ENCODE assay signal across 8 cellular contexts in the genomic region with DNA sequence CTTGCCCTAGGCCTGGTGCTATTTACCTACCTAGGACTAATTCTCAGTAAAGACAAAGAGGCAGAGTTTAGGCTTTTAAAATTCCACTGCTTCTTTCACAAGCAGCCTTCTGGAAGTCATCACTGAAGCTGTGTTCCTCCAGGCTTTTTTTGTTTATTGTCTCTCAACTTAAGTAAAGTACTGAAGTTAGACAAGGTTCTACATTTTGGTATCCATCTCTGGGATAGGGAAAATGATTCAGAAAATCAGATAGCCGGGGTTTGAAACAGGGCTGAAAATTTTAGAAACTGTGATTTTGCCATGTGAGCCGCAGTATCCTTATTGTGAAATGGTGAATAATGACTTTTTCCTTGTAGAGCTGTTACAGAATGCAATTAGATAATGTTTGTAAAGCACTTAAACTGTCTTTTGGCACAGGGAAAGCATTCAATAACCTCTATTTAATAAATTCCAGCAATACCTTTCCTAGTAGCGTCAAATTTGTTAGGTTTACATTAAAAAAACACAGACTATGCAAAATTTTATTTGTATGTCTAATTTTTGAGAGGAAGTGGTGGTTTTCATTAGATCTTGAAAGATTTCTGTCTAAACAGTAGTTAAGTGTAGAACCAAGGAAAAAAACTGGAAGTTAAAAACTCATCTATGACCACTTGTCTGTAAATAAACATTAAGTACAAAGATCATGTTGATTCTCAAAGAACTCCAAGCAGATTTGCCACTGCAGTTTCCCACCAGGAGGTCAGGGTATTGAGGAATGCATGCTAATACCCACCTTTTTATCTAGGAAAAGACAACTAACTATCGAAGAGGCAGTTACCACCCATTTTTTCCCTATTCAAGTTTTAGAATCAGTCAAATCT. TPM values are rescaled to one million over a fixed set of nuclear protein-coding genes. Genes with fewer than 3 reads are reported as not detected.
A peak's percentile ranks its signal among the peaks of the same experiment; 100 is the strongest.
DNase-seq lines count a peak whose midpoint lies in the region; ATAC-seq and TF ChIP-seq lines count a peak whose summit lies in the region.

No MANE protein-coding gene starts in this region.

- H2BK5ac ChIP-seq in trophoblast cell (ENCODE audit: low read depth, low read length, poor library complexity), result peak overlapping the region; percentile 60

- no peak overlapping the region for H3K23ac ChIP-seq in trophoblast cell (ENCODE audit: low read length)

- H3K27ac ChIP-seq in esophagus muscularis mucosa (replicated peaks in 1 of 4), result peak overlapping the region; percentile 94 to 97 (median 96)
- peak overlapping the region; percentile 95 for H3K27ac ChIP-seq in trophoblast cell (ENCODE audit: low read depth, low read length)

- peaks cover 19% of the 10 kb centered on the region for H3K79me1 ChIP-seq in trophoblast cell (ENCODE audit: low read length)

- no peak overlapping the region for H4K91ac ChIP-seq in trophoblast cell (ENCODE audit: low read depth, low read length)

- H3K4me2 ChIP-seq in trophoblast cell (ENCODE audit: low read length), result peak overlapping the region; percentile 64

- H3K36me3 ChIP-seq in esophagus muscularis mucosa (peaks cover 0 to 13% (median 6%) of the 10 kb centered on the region in 4 donors), trophoblast cell (ENCODE audit: control insufficient read depth in 1 of 2, insufficient read depth in 2 of 2, low read length in 2 of 2) (peaks cover 3 to 4% of the 10 kb centered on the region in 2 experiments)

- no peak overlapping the region for H4K8ac ChIP-seq in trophoblast cell (ENCODE audit: low read depth, low read length)

- no peaks in the 10 kb centered on the region for H3K27me3 ChIP-seq in esophagus muscularis mucosa
- H3K27me3 ChIP-seq in trophoblast cell (ENCODE audit: insufficient read depth, low read length), result no peaks in the 10 kb centered on the region

- H3K79me2 ChIP-seq in trophoblast cell (ENCODE audit: control insufficient read depth, insufficient read depth, low read length, poor library complexity), result peaks cover 12% of the 10 kb centered on the region

- TF ChIP-seq CTCF in esophagus muscularis mucosa (IDR thresholded peaks at IDR 0.05), result no peak

- H3K9ac ChIP-seq in trophoblast cell (ENCODE audit: low read length), result peak overlapping the region; percentile 74

- peak overlapping the region; percentile 54 for H3K14ac ChIP-seq in trophoblast cell (ENCODE audit: low read length)

- H3K4ac ChIP-seq in trophoblast cell (ENCODE audit: low read depth, low read length), result no peak overlapping the region

- no peak overlapping the region for H4K12ac ChIP-seq in trophoblast cell (ENCODE audit: low read depth, low read length)

- H2AK5ac ChIP-seq in trophoblast cell (ENCODE audit: low read length), result no peak overlapping the region

- H2BK120ac ChIP-seq in trophoblast cell (ENCODE audit: insufficient read depth, low read length, poor library complexity), result no peak overlapping the region

- H3K4me1 ChIP-seq in esophagus muscularis mucosa, result peaks cover 59 to 85% (median 80%) of the 10 kb centered on the region in 4 donors
- H3K4me1 ChIP-seq in trophoblast cell (ENCODE audit: control insufficient read depth in 1 of 2, insufficient read depth in 2 of 2, low read length in 2 of 2), result peaks cover 7% of the 10 kb centered on the region in 2 experiments

- H3K4me3 ChIP-seq in esophagus muscularis mucosa, result peak overlapping the region; percentile 74 to 87 (median 82)
- no peak overlapping the region for H3K4me3 ChIP-seq in trophoblast cell (ENCODE audit: low read depth, low read length)

- DNase-seq in DMS114 treated with DMSO at 0.1 percent for 48 hours (lab: John Stamatoyannopoulos, UW; ENCODE audit: unreplicated experiment) (peak; percentile 11), OCI-M1 (lab: John Stamatoyannopoulos, UW) (peak; percentile 22), esophagus muscularis mucosa (ENCODE audit: extremely low spot score) (no peak), trophoblast cell (no peak), NCI-H1048 (lab: John Stamatoyannopoulos, UW) (no peak), OCI-M2 (lab: John Stamatoyannopoulos, UW; ENCODE audit: unreplicated experiment) (no peak), foreskin melanocyte (no peak)

- no peak overlapping the region for H3K18ac ChIP-seq in trophoblast cell (ENCODE audit: low read length)

- TF ChIP-seq POLR2A in esophagus muscularis mucosa (IDR thresholded peaks at IDR 0.05; ENCODE audit: low read depth), result no peak

- H3K9me3 ChIP-seq in esophagus muscularis mucosa (no peaks in the 10 kb centered on the region), trophoblast cell (ENCODE audit: insufficient read depth, low read depth, low read length) (no peaks in the 10 kb centered on the region)

- H2AFZ ChIP-seq in trophoblast cell (ENCODE audit: insufficient read depth, low read length, poor library complexity), result no peak overlapping the region

- 22% methylated on average over 4 of the region's 4 CpGs for WGBS in esophagus muscularis mucosa
- no CpG with 5 or more reads among the region's 4 CpGs for WGBS in trophoblast cell (ENCODE audit: extremely low coverage, insufficient coverage, insufficient read length)

- H2BK12ac ChIP-seq in trophoblast cell (ENCODE audit: low read length), result no peak overlapping the region

- intact Hi-C loops in esophagus muscularis mucosa (cut with DNase I), result no loop called here

- no peak for TF ChIP-seq EP300 in esophagus muscularis mucosa (IDR thresholded peaks at IDR 0.05)

- ATAC-seq in HG03039 (IDR thresholded peaks at IDR 0.05; ENCODE audit: unreplicated experiment), result no peak

RNA-seq across cellular contexts. Expression of gene STOM, which starts 2.2 kb away (rescaled TPM):
- total RNA-seq in esophagus muscularis mucosa, result 100 to 1,000 TPM; 250 to 554 (median 444) TPM
- polyA plus RNA-seq in trophoblast cell (2013), result 125 and 136 TPM in 2 replicates

Comparison
In these comparisons a context has a peak if more than half of its experiments do, and no peak if none do; other contexts are left out.
1. DNase-seq: peak in DMS114 treated with DMSO at 0.1 percent for 48 hours (single experiment) and OCI-M1 (single experiment); none in esophagus muscularis mucosa (single experiment), trophoblast cell (0 of 2), NCI-H1048 (single experiment), OCI-M2 (single experiment) and foreskin melanocyte (single experiment).